ENCODE assay signal across 8 cellular contexts in the genomic region with DNA sequence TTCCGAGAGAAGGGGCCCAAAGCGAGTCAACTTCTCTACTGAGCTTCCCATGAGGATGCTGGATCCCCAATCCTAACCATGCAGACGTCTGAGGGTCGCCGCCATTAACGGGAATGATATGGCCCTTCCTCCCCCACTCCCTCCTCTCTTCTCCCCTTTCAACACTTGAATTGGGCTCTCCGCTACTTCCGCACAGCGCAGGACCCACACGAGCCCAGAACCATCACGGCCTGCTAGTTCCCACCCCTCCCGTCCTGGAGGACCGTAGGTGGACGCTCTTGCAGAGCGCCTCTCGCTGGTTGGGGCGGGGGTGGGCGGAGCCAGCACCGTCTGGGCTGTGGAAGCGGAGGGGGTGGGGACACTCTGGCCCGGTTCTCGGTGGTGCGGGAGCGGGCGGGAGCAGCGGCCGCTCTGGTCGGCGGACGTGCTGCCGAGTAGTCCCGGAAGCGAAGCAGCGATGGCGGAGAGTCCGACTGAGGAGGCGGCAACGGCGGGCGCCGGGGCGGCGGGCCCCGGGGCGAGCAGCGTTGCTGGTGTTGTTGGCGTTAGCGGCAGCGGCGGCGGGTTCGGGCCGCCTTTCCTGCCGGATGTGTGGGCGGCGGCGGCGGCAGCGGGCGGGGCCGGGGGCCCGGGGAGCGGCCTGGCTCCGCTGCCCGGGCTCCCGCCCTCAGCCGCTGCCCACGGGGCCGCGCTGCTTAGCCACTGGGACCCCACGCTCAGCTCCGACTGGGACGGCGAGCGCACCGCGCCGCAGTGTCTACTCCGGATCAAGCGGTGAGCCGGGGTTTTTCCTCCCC. TPM values are rescaled to one million over a fixed set of nuclear protein-coding genes. Genes with fewer than 3 reads are reported as not detected.
DNase-seq lines count a peak whose midpoint lies in the region; ATAC-seq lines count a peak whose summit lies in the region.

TSS of gene UBE2Z (plus strand) at position 361 of the 797 bp plus-strand sequence. CDS start at position 458, 97 bp downstream.

- ATAC-seq in GM19043 (IDR thresholded peaks at IDR 0.05; ENCODE audit: low read depth, unreplicated experiment), result peak; percentile 75
- peak; percentile 62 for ATAC-seq in HG03378 (IDR thresholded peaks at IDR 0.05; ENCODE audit: unreplicated experiment)

- DNase-seq in Ammon's horn (ENCODE audit: low spot score) (peak; percentile 99), NCI-H460 (ENCODE audit: extremely low read depth, low read depth) (peak; percentile 94), cerebellum (ENCODE audit: low spot score) (peak; percentile 97), kidney glomerular epithelial cell (lab: John Stamatoyannopoulos, UW) (peak; percentile 41)
- peak; percentile 84 for DNase-seq in activated CD4-positive, alpha-beta T cell treated with anti-CD3 and anti-CD28 coated beads for 1 hour
- DNase-seq in stimulated activated CD4-positive, alpha-beta T cell treated with anti-CD3 and anti-CD28 coated beads, Interleukin-1b, Interleukin-23, amount 100 ng/mL, for 1 hour (ENCODE audit: low read depth in 2 of 2), result peak; percentile 77 to 82

RNA-seq across cellular contexts. Expression of gene UBE2Z, which starts in this region (rescaled TPM):
- 62.5 and 66.1 TPM in 2 replicates for total RNA-seq in NCI-H460 (2014; rRNA removed; shearing (Covaris generic))
- polyA plus RNA-seq in NCI-H460 (2014; cell fraction: nucleus; rRNA removed), result 39.2 and 44.7 TPM in 2 replicates
- 45.6 TPM for total RNA-seq in cerebellum

Comparison
In these comparisons a context has a peak if more than half of its experiments do, and no peak if none do; other contexts are left out.
1. Peak in every context shown above with its lines: DNase-seq and ATAC-seq.
2. DNase-seq: peak in every context shown above with its lines; median percentile 99 in Ammon's horn; 97 in cerebellum; 94 in NCI-H460; 84 in activated CD4-positive, alpha-beta T cell treated with anti-CD3 and anti-CD28 coated beads for 1 hour; 80 in stimulated activated CD4-positive, alpha-beta T cell treated with anti-CD3 and anti-CD28 coated beads, Interleukin-1b, Interleukin-23, amount 100 ng/mL, for 1 hour; 41 in kidney glomerular epithelial cell.